In the genomic region with DNA sequence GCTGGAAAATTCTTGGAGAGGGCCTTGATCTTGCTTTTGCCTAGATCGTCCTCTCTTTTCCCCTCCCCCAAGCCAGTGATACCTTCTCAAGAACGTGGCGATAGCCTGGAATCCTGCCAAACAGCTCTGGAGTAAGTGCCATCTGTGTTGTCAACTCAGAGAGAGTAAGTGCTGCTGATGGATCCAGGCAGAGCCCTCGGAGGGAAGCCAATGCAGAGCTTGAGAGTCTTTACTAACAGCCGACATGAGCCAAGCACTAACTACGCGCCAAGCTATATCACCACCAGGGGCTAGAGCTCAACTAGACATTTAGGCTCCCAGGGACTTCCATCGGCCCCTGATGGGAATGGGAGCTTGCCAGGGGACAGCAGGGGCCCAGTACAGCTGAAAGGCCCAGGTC, we compare ENCODE assay signal across 10 cellular contexts. TPM values are rescaled to one million over a fixed set of nuclear protein-coding genes. Genes with fewer than 3 reads are reported as not detected.
A peak's percentile ranks its signal among the peaks of the same experiment; 100 is the strongest.
DNase-seq lines count a peak whose midpoint lies in the region; TF ChIP-seq lines count a peak whose summit lies in the region.
"Had no signal": no experiment of that assay in that cellular context is flagged by ENCODE, and none has a peak within 500 bp of the region (broad histone marks: within the 10 kb centered on the region; RNA-seq: fewer than 3 reads in every experiment).

No MANE protein-coding gene starts in this region.

- H3K36me3 ChIP-seq in OCI-LY3 (replicated peaks; ENCODE audit: low read depth, low read length) (peaks cover 71% of the 10 kb centered on the region), right atrium auricular region (no peaks in the 10 kb centered on the region), Peyer's patch (no peaks in the 10 kb centered on the region)
- H3K36me3 ChIP-seq: gastroesophageal sphincter had no signal

- no peak overlapping the region for H3K9ac ChIP-seq in OCI-LY3 (ENCODE audit: low read length)

- 0 out of 2 replicates have a peak, but pooled peaks have one; percentile 2 for TF ChIP-seq CTCF in OCI-LY3 (IDR thresholded peaks at IDR 0.05; ENCODE audit: low read depth, low read length)
- peak in 1 of 2 donors; percentile 24 for TF ChIP-seq CTCF in right atrium auricular region (IDR thresholded peaks at IDR 0.05)
- no peak for TF ChIP-seq CTCF in Peyer's patch (IDR thresholded peaks at IDR 0.05)

- H3K9me3 ChIP-seq in OCI-LY3 (ENCODE audit: insufficient read depth, low read length), result peaks cover 4% of the 10 kb centered on the region; the same call in 1 of the 2 replicates
- no peaks in the 10 kb centered on the region for H3K9me3 ChIP-seq in right atrium auricular region
- H3K9me3 ChIP-seq in Peyer's patch, result no peaks in the 10 kb centered on the region
- H3K9me3 ChIP-seq: gastroesophageal sphincter had no signal

- H3K79me2 ChIP-seq in OCI-LY3 (ENCODE audit: low read length), result peaks cover 100% of the 10 kb centered on the region

- H3K27me3 ChIP-seq in OCI-LY3 (ENCODE audit: low read depth, low read length), result no peaks in the 10 kb centered on the region
- H3K27me3 ChIP-seq in right atrium auricular region, result no peaks in the 10 kb centered on the region
- no peaks in the 10 kb centered on the region for H3K27me3 ChIP-seq in Peyer's patch
- H3K27me3 ChIP-seq: gastroesophageal sphincter had no signal

- H3K4me2 ChIP-seq in OCI-LY3 (ENCODE audit: low read length), result no peak overlapping the region

- H3K27ac ChIP-seq in OCI-LY3 (ENCODE audit: low read length) (no peak overlapping the region), right atrium auricular region (peak overlapping the region; percentile 44 to 59), Peyer's patch (peak overlapping the region in 1 of 4 donors; percentile 21)
- H3K27ac ChIP-seq: gastroesophageal sphincter had no signal

- H3K4me3 ChIP-seq in OCI-LY3 (ENCODE audit: low read length) (no peak overlapping the region), right atrium auricular region (no peak overlapping the region), Peyer's patch (no peak overlapping the region)
- H3K4me3 ChIP-seq: gastroesophageal sphincter had no signal

- DNase-seq in DMS 273 (lab: John Stamatoyannopoulos, UW; ENCODE audit: unreplicated experiment) (peak; percentile 92), NCI-H1105 treated with DMSO at 0.1 percent for 48 hours (lab: John Stamatoyannopoulos, UW) (peak; percentile 84), right atrium auricular region (ENCODE audit: low spot score) (no peak), SKM-1 (lab: John Stamatoyannopoulos, UW; ENCODE audit: unreplicated experiment) (no peak), Peyer's patch (no peak), NCI-H146 treated with DMSO at 0.1 percent for 48 hours (lab: John Stamatoyannopoulos, UW; ENCODE audit: unreplicated experiment) (no peak)
- DNase-seq: activated naive CD8-positive, alpha-beta T cell treated with anti-CD3 and anti-CD28 coated beads, Interleukin-2, amount 10 ng/mL, durations not matched to agents 7 days and 5 days; KBM-7 had no signal

- peaks cover 59% of the 10 kb centered on the region for H4K20me1 ChIP-seq in OCI-LY3 (ENCODE audit: insufficient read depth, low read length)

- H2AFZ ChIP-seq in OCI-LY3 (ENCODE audit: low read depth, low read length), result no peak overlapping the region

- TF ChIP-seq POLR2A in Peyer's patch (IDR thresholded peaks at IDR 0.05), result no peak

- peaks cover 70% of the 10 kb centered on the region for H3K4me1 ChIP-seq in OCI-LY3 (ENCODE audit: low read length)
- H3K4me1 ChIP-seq in right atrium auricular region, result peaks cover 0 to 76% of the 10 kb centered on the region in 2 donors
- peaks cover 0 to 52% (median 18%) of the 10 kb centered on the region in 4 donors for H3K4me1 ChIP-seq in Peyer's patch

RNA-seq across cellular contexts. Expression of a gene that starts 17.6 kb away (rescaled TPM):
- total RNA-seq in right atrium auricular region (10 to 100 TPM; 59.5 to 65.1 TPM), Peyer's patch (100 to 1,000 TPM in 1 of 4 donors, 10 to 100 TPM in 3; 51.7 to 182 (median 70.7) TPM)

Comparison
In these comparisons a context has a peak if more than half of its experiments do, and no peak if none do; other contexts are left out.
1. DNase-seq: peak in DMS 273 (single experiment) and NCI-H1105 treated with DMSO at 0.1 percent for 48 hours (single experiment); none in right atrium auricular region (single experiment), SKM-1 (single experiment), Peyer's patch (0 of 3) and NCI-H146 treated with DMSO at 0.1 percent for 48 hours (single experiment).